ENCODE assay signal across 8 cellular contexts in the genomic region with DNA sequence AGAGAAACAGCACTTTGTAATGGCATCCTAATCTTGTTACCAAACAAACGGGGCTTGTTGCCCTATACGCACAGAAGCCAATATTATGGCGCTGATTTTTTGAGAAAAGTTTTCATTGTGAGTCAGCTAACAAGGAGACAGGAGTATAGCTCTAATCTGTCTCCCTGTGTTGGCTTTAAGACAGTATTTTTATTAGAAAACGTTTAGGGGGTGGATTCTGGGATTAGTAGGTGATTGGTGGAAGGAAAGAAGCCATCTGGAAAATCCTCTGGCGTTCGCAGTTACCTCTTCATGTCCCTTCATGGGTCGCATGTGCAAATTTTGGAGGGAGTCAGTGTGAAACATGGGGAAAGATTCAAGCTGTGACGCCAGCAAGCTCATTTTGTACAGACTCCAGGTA. TPM values are rescaled to one million over a fixed set of nuclear protein-coding genes. Genes with fewer than 3 reads are reported as not detected.
DNase-seq lines count a peak whose midpoint lies in the region; TF ChIP-seq lines count a peak whose summit lies in the region.

No MANE protein-coding gene starts in this region.

- TF ChIP-seq CTCF in fibroblast of lung (conservative IDR thresholded peaks at IDR 0.05 in 1 of 2, IDR thresholded peaks at IDR 0.05 in 1 of 2; ENCODE audit: low read depth in 1 of 2, low read length in 2 of 2): no peak

- no peaks in the 10 kb centered on the region for H3K27me3 ChIP-seq in fibroblast of lung (ENCODE audit: control insufficient read depth, insufficient read depth, low read length)

- no peak overlapping the region for H3K9ac ChIP-seq in fibroblast of lung (ENCODE audit: insufficient read depth, low read length)

- H4K20me1 ChIP-seq in fibroblast of lung (ENCODE audit: control insufficient read depth, extremely low read depth, insufficient read depth, low read length): no peaks in the 10 kb centered on the region

- H3K27ac ChIP-seq in fibroblast of lung (ENCODE audit: insufficient read depth, low read length): peak overlapping the region; percentile 97

- H3K36me3 ChIP-seq in fibroblast of lung (ENCODE audit: control insufficient read depth, insufficient read depth, low read length): no peaks in the 10 kb centered on the region

- H2AFZ ChIP-seq in fibroblast of lung (ENCODE audit: low read length): peak overlapping the region; percentile 54

- peaks cover 3% of the 10 kb centered on the region for H3K4me1 ChIP-seq in fibroblast of lung (ENCODE audit: control insufficient read depth, extremely low read depth, insufficient read depth, low read length)

- H3K4me2 ChIP-seq in fibroblast of lung (ENCODE audit: extremely low read depth, insufficient read depth, low read length): peak overlapping the region; percentile 95

- peaks cover 13% of the 10 kb centered on the region for H3K79me2 ChIP-seq in fibroblast of lung (ENCODE audit: control insufficient read depth, insufficient read depth, low read length)

- peak overlapping the region; percentile 65 to 89 (median 78) for H3K4me3 ChIP-seq in fibroblast of lung (replicated peaks in 1 of 4; ENCODE audit: control extremely low read depth in 1 of 4, insufficient read depth in 1 of 4, low read depth in 3 of 4, low read length in 4 of 4)

- peak; percentile 31 for DNase-seq in DMS114 treated with DMSO at 0.1 percent for 48 hours (lab: John Stamatoyannopoulos, UW; ENCODE audit: unreplicated experiment)
- DNase-seq in SK-N-DZ (ENCODE audit: low spot score): peak; percentile 29
- peak; percentile 32 to 63 for DNase-seq in fibroblast of lung (ENCODE audit: low read depth in 2 of 2)
- peak; percentile 11 for DNase-seq in renal cortical epithelial cell (ENCODE audit: low read depth)
- DNase-seq in NCI-H510A treated with DMSO at 0.1 percent for 48 hours (lab: John Stamatoyannopoulos, UW): no peak
- DNase-seq in CD1c-positive myeloid dendritic cell (ENCODE audit: extremely low spot score): no peak
- no peak for DNase-seq in NCI-H1092 (lab: John Stamatoyannopoulos, UW)
- DNase-seq in HuH-7.5 (ENCODE audit: low spot score): no peak

- no peaks in the 10 kb centered on the region for H3K9me3 ChIP-seq in fibroblast of lung (ENCODE audit: control insufficient read depth, insufficient read depth, low read depth, low read length)

RNA-seq across cellular contexts. Expression of gene TMEM237, which starts 0.7 kb away (rescaled TPM):
- polyA plus RNA-seq in SK-N-DZ (2014; cell fraction: cytosol; rRNA removed): 98.9 and 101 TPM in 2 replicates
- 119 and 126 TPM in 2 replicates for polyA plus RNA-seq in SK-N-DZ (2014; cell fraction: nucleus; rRNA removed)
- total RNA-seq in fibroblast of lung (16.7 and 23.8 TPM in 2 replicates), renal cortical epithelial cell (24.7 and 31.4 TPM in 2 replicates)
- 39.0 and 64.1 TPM in 2 replicates for polyA plus RNA-seq in fibroblast of lung
- 30.8 and 40.3 TPM in 2 replicates for polyA plus RNA-seq in fibroblast of lung (2012)
- polyA minus RNA-seq in fibroblast of lung (ENCODE audit: low replicate concordance): 6.6 and 7.2 TPM in 2 replicates

RNA-seq across cellular contexts. Expression of gene MPP4, which starts 54.4 kb away (rescaled TPM):
- polyA plus RNA-seq in SK-N-DZ (2014; cell fraction: cytosol; rRNA removed): 0.21 TPM in 1 of 2 replicates, not detected in the other
- polyA plus RNA-seq in SK-N-DZ (2014; cell fraction: nucleus; rRNA removed): not detected in 2 replicates
- total RNA-seq in fibroblast of lung (0.26 and 0.50 TPM in 2 replicates), renal cortical epithelial cell (not detected in 2 replicates)
- 2.7 and 4.4 TPM in 2 replicates for polyA plus RNA-seq in fibroblast of lung
- 1.3 and 2.0 TPM in 2 replicates for polyA plus RNA-seq in fibroblast of lung (2012)
- polyA minus RNA-seq in fibroblast of lung (ENCODE audit: low replicate concordance): 1.6 and 2.3 TPM in 2 replicates

Comparison
In these comparisons a context has a peak if more than half of its experiments do, and no peak if none do; other contexts are left out.
1. DNase-seq: peak in DMS114 treated with DMSO at 0.1 percent for 48 hours (single experiment), SK-N-DZ (single experiment), fibroblast of lung (2 of 2) and renal cortical epithelial cell (single experiment); none in NCI-H510A treated with DMSO at 0.1 percent for 48 hours (single experiment), CD1c-positive myeloid dendritic cell (single experiment), NCI-H1092 (single experiment) and HuH-7.5 (single experiment).